In genomic region chr1:1073743-1074587, GRCh38 we compare ENCODE assay signal across 13 cellular contexts. TPM values are rescaled to one million over a fixed set of nuclear protein-coding genes. Genes with fewer than 3 reads are reported as not detected.
DNase-seq lines count a peak whose midpoint lies in the region; ATAC-seq, FAIRE-seq and TF ChIP-seq lines count a peak whose summit lies in the region.
"Had no signal": no experiment of that assay in that cellular context is flagged by ENCODE, and none has a peak within 500 bp of the region (broad histone marks: within the 10 kb centered on the region; RNA-seq: fewer than 3 reads in every experiment).

TSS of gene RNF223 (minus strand) at chr1:1074306. CDS start at chr1:1072566, 1,740 bp downstream.

- no peak for ATAC-seq in activated naive CD8-positive, alpha-beta T cell treated with anti-CD3 and anti-CD28 coated beads, Interleukin-2, amount 50 U/mL, for 24 hours
- ATAC-seq in Panc1: peak; percentile 11
- ATAC-seq in upper lobe of left lung (ENCODE audit: low FRiP score in 2 of 2): peak; percentile 47 to 89
- no peak for ATAC-seq in HG03097 (IDR thresholded peaks at IDR 0.05; ENCODE audit: low FRiP score, unreplicated experiment)

- TF ChIP-seq POLR2A in upper lobe of left lung (IDR thresholded peaks at IDR 0.05): peak in 3 of 4 donors; percentile 18 to 78 (median 51)

- H3K9ac ChIP-seq in kidney (ENCODE audit: low read length in 2 of 2): no peak within 1 kb of the TSS

- CTCF ChIA-PET in Panc1 (lab: Charles Lee): no interaction called here

- TF ChIP-seq CTCF in Panc1 (IDR thresholded peaks at IDR 0.05) (no peak), kidney (IDR thresholded peaks at IDR 0.05; ENCODE audit: borderline replicate concordance, extremely low read depth, insufficient read depth) (no peak), upper lobe of left lung (IDR thresholded peaks at IDR 0.05) (no peak)

- no peak within 1 kb of the TSS for H3K27ac ChIP-seq in Panc1 (ENCODE audit: low read length)
- H3K27ac ChIP-seq in kidney (ENCODE audit: low read depth in 2 of 2, low read length in 2 of 2): no peak within 1 kb of the TSS
- H3K27ac ChIP-seq in upper lobe of left lung: peak within 1 kb of the TSS; percentile 34 to 73 (median 52)
- H3K27ac ChIP-seq: suprapubic skin had no signal

- H3K4me3 ChIP-seq in Panc1 (ENCODE audit: low read depth in 2 of 2, low read length in 2 of 2) (no peak within 1 kb of the TSS), kidney (ENCODE audit: low read length in 2 of 2) (no peak within 1 kb of the TSS), upper lobe of left lung (peak within 1 kb of the TSS in 3 of 4 donors; percentile 21 to 37 (median 23))
- H3K4me3 ChIP-seq: HAP-1, suprapubic skin had no signal

- peaks cover 2% of the 10 kb centered on the region for H3K4me1 Mint-ChIP-seq in activated naive CD8-positive, alpha-beta T cell treated with anti-CD3 and anti-CD28 coated beads for 36 hours
- peaks cover 4% of the 10 kb centered on the region for H3K4me1 Mint-ChIP-seq in activated naive CD8-positive, alpha-beta T cell treated with anti-CD3 and anti-CD28 coated beads, Interleukin-2, amount 50 U/mL, for 24 hours

- H3K4me3 Mint-ChIP-seq in activated naive CD8-positive, alpha-beta T cell treated with anti-CD3 and anti-CD28 coated beads for 36 hours: no peak within 1 kb of the TSS
- no peak within 1 kb of the TSS for H3K4me3 Mint-ChIP-seq in activated naive CD8-positive, alpha-beta T cell treated with anti-CD3 and anti-CD28 coated beads, Interleukin-2, amount 50 U/mL, for 24 hours

- FAIRE-seq in kidney (lab: Jason Lieb, UNC): no peak

- H3K27me3 Mint-ChIP-seq in activated naive CD8-positive, alpha-beta T cell treated with anti-CD3 and anti-CD28 coated beads for 36 hours: peaks cover 5% of the 10 kb centered on the region
- peaks cover 6% of the 10 kb centered on the region for H3K27me3 Mint-ChIP-seq in activated naive CD8-positive, alpha-beta T cell treated with anti-CD3 and anti-CD28 coated beads, Interleukin-2, amount 50 U/mL, for 24 hours

- no peak for TF ChIP-seq EP300 in upper lobe of left lung (IDR thresholded peaks at IDR 0.05)

- H3K27ac Mint-ChIP-seq in activated naive CD8-positive, alpha-beta T cell treated with anti-CD3 and anti-CD28 coated beads for 36 hours: peak within 1 kb of the TSS; percentile 26
- no peak within 1 kb of the TSS for H3K27ac Mint-ChIP-seq in activated naive CD8-positive, alpha-beta T cell treated with anti-CD3 and anti-CD28 coated beads, Interleukin-2, amount 50 U/mL, for 24 hours

- peaks cover 2% of the 10 kb centered on the region for H3K36me3 Mint-ChIP-seq in activated naive CD8-positive, alpha-beta T cell treated with anti-CD3 and anti-CD28 coated beads for 36 hours
- H3K36me3 Mint-ChIP-seq in activated naive CD8-positive, alpha-beta T cell treated with anti-CD3 and anti-CD28 coated beads, Interleukin-2, amount 50 U/mL, for 24 hours (ENCODE audit: low read depth): no peaks in the 10 kb centered on the region

- in situ Hi-C loops in Panc1 (cut with HindIII; ENCODE audit: low pct_unique_long_range_greater_than_20kb, low sequenced_read_pairs): no loop called here

- WGBS in upper lobe of left lung, 2 donors: 57 to 80% methylated on average over 1 to 32 of the region's 35 CpGs

- no peak for DNase-seq in activated naive CD8-positive, alpha-beta T cell treated with anti-CD3 and anti-CD28 coated beads for 36 hours
- DNase-seq in activated naive CD8-positive, alpha-beta T cell treated with anti-CD3 and anti-CD28 coated beads, Interleukin-2, amount 50 U/mL, for 24 hours: no peak
- no peak for DNase-seq in Panc1 (ENCODE audit: low read depth, low spot score)
- DNase-seq in kidney: peak; percentile 93
- DNase-seq in upper lobe of left lung: peak; percentile 77 to 86
- no peak for DNase-seq in NCI-H82 treated with DMSO at 0.1 percent for 48 hours (lab: John Stamatoyannopoulos, UW; ENCODE audit: unreplicated experiment)
- no peak for DNase-seq in CD1c-positive myeloid dendritic cell (ENCODE audit: extremely low spot score)
- DNase-seq: activated naive CD4-positive, alpha-beta T cell treated with anti-CD3 and anti-CD28 coated beads, Interleukin-2, amount 50 U/mL, for 16 hours; hypothalamus; stimulated activated CD4-positive, alpha-beta T cell treated with anti-CD3 and anti-CD28 coated beads, Interleukin-4, amount 100 ng/mL, for 24 hours had no signal

- H3K9me3 ChIP-seq in Panc1 (ENCODE audit: control insufficient read depth, insufficient read depth, low read depth, low read length) (no peaks in the 10 kb centered on the region), kidney (ENCODE audit: control insufficient read depth in 1 of 2, low read length in 2 of 2) (no peaks in the 10 kb centered on the region), upper lobe of left lung (no peaks in the 10 kb centered on the region)
- H3K9me3 ChIP-seq: HAP-1, suprapubic skin had no signal

- no peaks in the 10 kb centered on the region for H3K9me3 Mint-ChIP-seq in activated naive CD8-positive, alpha-beta T cell treated with anti-CD3 and anti-CD28 coated beads for 36 hours
- no peaks in the 10 kb centered on the region for H3K9me3 Mint-ChIP-seq in activated naive CD8-positive, alpha-beta T cell treated with anti-CD3 and anti-CD28 coated beads, Interleukin-2, amount 50 U/mL, for 24 hours

- intact Hi-C loops in Panc1 (cut with micrococcal nuclease; ENCODE audit: unreplicated experiment) (no loop called here), kidney (cut with DNase I) (no loop called here)

- POLR2A ChIA-PET in Panc1 (lab: Charles Lee): no interaction called here

- H3K27me3 ChIP-seq in Panc1 (ENCODE audit: control insufficient read depth, insufficient read depth, low read length): no peaks in the 10 kb centered on the region
- peaks cover 0 to 24% (median 2%) of the 10 kb centered on the region in 4 donors for H3K27me3 ChIP-seq in upper lobe of left lung

- no TSS peak for BruUV-seq in Panc1 (replicated peaks; lab: Mats Ljungman, UMichigan)

- H3K36me3 ChIP-seq in Panc1 (ENCODE audit: control insufficient read depth, insufficient read depth, low read length): no peaks in the 10 kb centered on the region
- H3K36me3 ChIP-seq in kidney (ENCODE audit: control insufficient read depth in 1 of 2, insufficient read depth in 2 of 2, low read length in 2 of 2): no peaks in the 10 kb centered on the region
- H3K36me3 ChIP-seq in upper lobe of left lung: no peaks in the 10 kb centered on the region
- H3K36me3 ChIP-seq: HAP-1, suprapubic skin had no signal

- peaks cover 14% of the 10 kb centered on the region for H3K4me1 ChIP-seq in Panc1 (ENCODE audit: control insufficient read depth, insufficient read depth, low read length)
- H3K4me1 ChIP-seq in kidney (ENCODE audit: control insufficient read depth in 1 of 2, insufficient read depth in 1 of 2, low read depth in 1 of 2, low read length in 2 of 2): no peaks in the 10 kb centered on the region
- peaks cover 4 to 23% (median 15%) of the 10 kb centered on the region in 4 donors for H3K4me1 ChIP-seq in upper lobe of left lung

RNA-seq across cellular contexts. Expression of gene RNF223, which starts in this region (rescaled TPM):
- total RNA-seq in activated naive CD8-positive, alpha-beta T cell treated with anti-CD3 and anti-CD28 coated beads for 36 hours: not detected
- total RNA-seq in Panc1 (2021; ENCODE audit: unreplicated experiment) (0.08 TPM), kidney (2.3 TPM), upper lobe of left lung (1 to 10 TPM; 1.0 to 2.4 (median 1.8) TPM)
- not detected for polyA plus RNA-seq in Panc1 (2012; ENCODE audit: insufficient read length)
- polyA plus RNA-seq in kidney (ENCODE audit: insufficient read depth, low read depth, low replicate concordance): 0.28 TPM

Comparison
In these comparisons a context has a peak if more than half of its experiments do, and no peak if none do; other contexts are left out.
1. Peak in ATAC-seq in Panc1; RNA of the gene not detected or under 1 TPM.
2. DNase-seq: peak in kidney (single experiment) and upper lobe of left lung (2 of 2); none in activated naive CD8-positive, alpha-beta T cell treated with anti-CD3 and anti-CD28 coated beads for 36 hours (single experiment), activated naive CD8-positive, alpha-beta T cell treated with anti-CD3 and anti-CD28 coated beads, Interleukin-2, amount 50 U/mL, for 24 hours (single experiment), Panc1 (single experiment), NCI-H82 treated with DMSO at 0.1 percent for 48 hours (single experiment) and CD1c-positive myeloid dendritic cell (single experiment).
3. ATAC-seq: peak in upper lobe of left lung (2 of 2); none in activated naive CD8-positive, alpha-beta T cell treated with anti-CD3 and anti-CD28 coated beads, Interleukin-2, amount 50 U/mL, for 24 hours (single experiment) and HG03097 (single experiment).
4. H3K27ac ChIP-seq: peak in upper lobe of left lung (4 of 4); none in Panc1 (single experiment) and kidney (0 of 2).
5. H3K4me3 ChIP-seq: peak in upper lobe of left lung (3 of 4); none in Panc1 (0 of 2) and kidney (0 of 2).